Comparison of ENCODE assay signal across 9 cellular contexts in the genomic region with DNA sequence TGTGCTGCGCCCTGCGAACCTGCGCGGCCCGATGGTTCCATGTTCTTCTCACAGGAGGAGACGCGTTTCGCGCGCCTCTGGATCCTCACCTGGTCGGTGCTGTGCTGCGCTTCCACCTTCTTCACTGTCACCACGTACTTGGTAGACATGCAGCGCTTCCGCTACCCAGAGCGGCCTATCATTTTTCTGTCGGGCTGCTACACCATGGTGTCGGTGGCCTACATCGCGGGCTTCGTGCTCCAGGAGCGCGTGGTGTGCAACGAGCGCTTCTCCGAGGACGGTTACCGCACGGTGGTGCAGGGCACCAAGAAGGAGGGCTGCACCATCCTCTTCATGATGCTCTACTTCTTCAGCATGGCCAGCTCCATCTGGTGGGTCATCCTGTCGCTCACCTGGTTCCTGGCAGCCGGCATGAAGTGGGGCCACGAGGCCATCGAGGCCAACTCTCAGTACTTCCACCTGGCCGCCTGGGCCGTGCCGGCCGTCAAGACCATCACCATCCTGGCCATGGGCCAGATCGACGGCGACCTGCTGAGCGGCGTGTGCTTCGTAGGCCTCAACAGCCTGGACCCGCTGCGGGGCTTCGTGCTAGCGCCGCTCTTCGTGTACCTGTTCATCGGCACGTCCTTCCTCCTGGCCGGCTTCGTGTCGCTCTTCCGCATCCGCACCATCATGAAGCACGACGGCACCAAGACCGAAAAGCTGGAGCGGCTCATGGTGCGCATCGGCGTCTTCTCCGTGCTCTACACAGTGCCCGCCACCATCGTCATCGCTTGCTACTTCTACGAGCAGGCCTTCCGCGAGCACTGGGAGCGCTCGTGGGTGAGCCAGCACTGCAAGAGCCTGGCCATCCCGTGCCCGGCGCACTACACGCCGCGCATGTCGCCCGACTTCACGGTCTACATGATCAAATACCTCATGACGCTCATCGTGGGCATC. TPM values are rescaled to one million over a fixed set of nuclear protein-coding genes. Genes with fewer than 3 reads are reported as not detected.
A peak's percentile ranks its signal among the peaks of the same experiment; 100 is the strongest.
DNase-seq lines count a peak whose midpoint lies in the region; ATAC-seq, FAIRE-seq and TF ChIP-seq lines count a peak whose summit lies in the region.
"Had no signal": no experiment of that assay in that cellular context is flagged by ENCODE, and none has a peak within 500 bp of the region (broad histone marks: within the 10 kb centered on the region; RNA-seq: fewer than 3 reads in every experiment).

No MANE protein-coding gene starts in this region.

- H2AFZ ChIP-seq in K562 (ENCODE audit: low read depth, low read length), result no peak overlapping the region

- H3K9ac ChIP-seq in K562 (ENCODE audit: insufficient read depth in 1 of 2, low read depth in 2 of 2, low read length in 2 of 2), result no peak overlapping the region

- H3K9me3 ChIP-seq in K562 (replicated peaks; ENCODE audit: control insufficient read depth, insufficient read depth, low read depth, low read length) (no peaks in the 10 kb centered on the region), upper lobe of left lung (no peaks in the 10 kb centered on the region), WERI-Rb-1 (ENCODE audit: severe bottlenecking) (no peaks in the 10 kb centered on the region)

- POLR2A ChIA-PET in K562 (lab: Yijun Ruan, JAX), result no interaction called here

- H3K27ac Mint-ChIP-seq in activated naive CD4-positive, alpha-beta T cell treated with anti-CD3 and anti-CD28 coated beads for 36 hours, result peak overlapping the region; percentile 50
- H3K27ac Mint-ChIP-seq in mesothelial cell of epicardium, result peak overlapping the region; percentile 95

- H3K4me1 Mint-ChIP-seq in activated naive CD4-positive, alpha-beta T cell treated with anti-CD3 and anti-CD28 coated beads for 36 hours (ENCODE audit: low read depth), result peaks cover 19% of the 10 kb centered on the region
- peaks cover 67% of the 10 kb centered on the region for H3K4me1 Mint-ChIP-seq in mesothelial cell of epicardium

- H3K4me1 ChIP-seq in K562 (replicated peaks in 1 of 2; ENCODE audit: control insufficient read depth in 2 of 2, insufficient read depth in 2 of 2, low read length in 2 of 2) (peaks cover 22 to 29% of the 10 kb centered on the region in 2 experiments; a peak in 4 of 5 replicates), upper lobe of left lung (peaks cover 23 to 44% (median 27%) of the 10 kb centered on the region in 4 donors)

- no peaks in the 10 kb centered on the region for H4K20me1 ChIP-seq in K562 (replicated peaks; ENCODE audit: control insufficient read depth, insufficient read depth, low read length)

- H3K27me3 Mint-ChIP-seq in activated naive CD4-positive, alpha-beta T cell treated with anti-CD3 and anti-CD28 coated beads for 36 hours (ENCODE audit: low read depth), result peaks cover 72% of the 10 kb centered on the region
- H3K27me3 Mint-ChIP-seq in mesothelial cell of epicardium (ENCODE audit: low read depth), result no peaks in the 10 kb centered on the region

- TF ChIP-seq EP300 in K562 (IDR thresholded peaks at IDR 0.05; ENCODE audit: low read length), result no peak
- TF ChIP-seq EP300 in upper lobe of left lung (IDR thresholded peaks at IDR 0.05), result no peak

- peak overlapping the region; percentile 63 for H3K4me3 Mint-ChIP-seq in activated naive CD4-positive, alpha-beta T cell treated with anti-CD3 and anti-CD28 coated beads for 36 hours
- peak overlapping the region; percentile 85 for H3K4me3 Mint-ChIP-seq in mesothelial cell of epicardium

- no TSS peak for BruUV-seq in K562 (replicated peaks; lab: Mats Ljungman, UMichigan)

- no peak overlapping the region for H3K4me2 ChIP-seq in K562 (ENCODE audit: insufficient read depth, low read length)

- in situ Hi-C loops in K562 (cut with MboI), result no loop called here
- in situ Hi-C loops in ACHN (cut with HindIII; ENCODE audit: low pct_ligation_motif_present, low pct_unique_long_range_greater_than_20kb, low sequenced_read_pairs), result no loop called here

- H3K36me3 ChIP-seq in K562 (ENCODE audit: control insufficient read depth, insufficient read depth, low read length) (no peaks in the 10 kb centered on the region), upper lobe of left lung (no peaks in the 10 kb centered on the region), WERI-Rb-1 (peaks cover 3% of the 10 kb centered on the region; the same call in 1 of the 2 replicates)

- FAIRE-seq in K562 (lab: Jason Lieb, UNC), result no peak

- CTCF ChIA-PET in activated naive CD4-positive, alpha-beta T cell treated with anti-CD3 and anti-CD28 coated beads for 36 hours (lab: Charles Lee), result no interaction called here
- CTCF ChIA-PET in K562 (lab: Yijun Ruan, JAX; ENCODE audit: low intra/inter-chr PET ratio), result no interaction called here

- WGBS in K562 (ENCODE audit: insufficient coverage, low coverage, missing lambda C conversion rate), result 97% methylated on average over 78 of the region's 83 CpGs
- 36 to 48% methylated on average over 36 to 81 of the region's 83 CpGs for WGBS in upper lobe of left lung, 2 donors

- H3K36me3 Mint-ChIP-seq in activated naive CD4-positive, alpha-beta T cell treated with anti-CD3 and anti-CD28 coated beads for 36 hours (ENCODE audit: low read depth), result no peaks in the 10 kb centered on the region
- H3K36me3 Mint-ChIP-seq in mesothelial cell of epicardium, result peaks cover 5% of the 10 kb centered on the region

- TF ChIP-seq CTCF in K562 (IDR thresholded peaks at IDR 0.05 in 2 of 3, conservative IDR thresholded peaks at IDR 0.05 in 1 of 3; ENCODE audit: insufficient read depth in 2 of 3, low read depth in 1 of 3, low read length in 3 of 3) (no peak), mesothelial cell of epicardium (IDR thresholded peaks at IDR 0.05; ENCODE audit: unreplicated experiment) (no peak), upper lobe of left lung (IDR thresholded peaks at IDR 0.05) (no peak), omental fat pad (IDR thresholded peaks at IDR 0.05) (no peak), WERI-Rb-1 (IDR thresholded peaks at IDR 0.05; ENCODE audit: low read depth, low read length) (no peak)

- H3K27me3 ChIP-seq in K562 (ENCODE audit: control insufficient read depth in 2 of 2, insufficient read depth in 2 of 2, low read length in 2 of 2) (no peaks in the 10 kb centered on the region), upper lobe of left lung (peaks cover 0 to 21% (median 8%) of the 10 kb centered on the region in 4 donors), WERI-Rb-1 (ENCODE audit: insufficient read depth, low read depth, severe bottlenecking) (no peaks in the 10 kb centered on the region)

- no peak for TF ChIP-seq RAD21 in K562 (CRISPR knock-in tag; conservative IDR thresholded peaks at IDR 0.05 in 1 of 2, IDR thresholded peaks at IDR 0.05 in 1 of 2)

- H3K4me3 ChIP-seq in K562 (no peak overlapping the region), upper lobe of left lung (peak overlapping the region in 3 of 4 donors; percentile 68 to 80 (median 72)), WERI-Rb-1 (ENCODE audit: low read depth, low read length) (no peak overlapping the region)

- no peak for ATAC-seq in K562
- ATAC-seq in upper lobe of left lung (ENCODE audit: low FRiP score in 2 of 2), result no peak
- ATAC-seq in omental fat pad (ENCODE audit: low FRiP score), result no peak

- H3K9me3 Mint-ChIP-seq in activated naive CD4-positive, alpha-beta T cell treated with anti-CD3 and anti-CD28 coated beads for 36 hours, result peaks cover 2% of the 10 kb centered on the region
- no peaks in the 10 kb centered on the region for H3K9me3 Mint-ChIP-seq in mesothelial cell of epicardium

- H3K27ac ChIP-seq in K562 (ENCODE audit: extremely low read depth, low read depth, low read length) (no peak overlapping the region), upper lobe of left lung (peak overlapping the region in 1 of 4 donors; percentile 87), WERI-Rb-1 (no peak overlapping the region)

- no peaks in the 10 kb centered on the region for H3K9me1 ChIP-seq in K562 (ENCODE audit: control insufficient read depth, insufficient read depth, low read length)

- TF ChIP-seq POLR2A in K562 (conservative IDR thresholded peaks at IDR 0.05), result no peak
- no peak for TF ChIP-seq POLR2A in upper lobe of left lung (IDR thresholded peaks at IDR 0.05)

- intact Hi-C loops in activated naive CD4-positive, alpha-beta T cell treated with anti-CD3 and anti-CD28 coated beads for 36 hours (cut with micrococcal nuclease), result no loop called here
- intact Hi-C loops in K562 (cut with micrococcal nuclease), result no loop called here

- H3K79me2 ChIP-seq in K562 (ENCODE audit: control insufficient read depth, insufficient read depth, low read length), result no peaks in the 10 kb centered on the region

- DNase-seq in activated naive CD4-positive, alpha-beta T cell treated with anti-CD3 and anti-CD28 coated beads for 36 hours, result no peak
- DNase-seq in activated naive CD4-positive, alpha-beta T cell (lab: John Stamatoyannopoulos, UW), result no peak
- DNase-seq in K562 (ENCODE audit: extremely low read depth in 1 of 4, low spot score in 3 of 4) (no peak), mesothelial cell of epicardium (ENCODE audit: low spot score in 2 of 2, unreplicated experiment in 2 of 2) (no peak), upper lobe of left lung (peak in 1 of 2 donors; percentile 81), ACHN (no peak), omental fat pad (ENCODE audit: low spot score) (no peak), WERI-Rb-1 (no peak)
- DNase-seq: NCI-H1930 had no signal

RNA-seq across cellular contexts. Expression of a gene that starts 1.3 kb away (rescaled TPM):
- total RNA-seq in activated naive CD4-positive, alpha-beta T cell treated with anti-CD3 and anti-CD28 coated beads for 36 hours, result not detected
- 1.3 and 4.1 TPM in 2 replicates for total RNA-seq in K562 (2011; cell fraction: chromatin; rRNA removed; ENCODE audit: low replicate concordance)
- 7.2 and 8.2 TPM in 2 replicates for total RNA-seq in K562 (2011; cell fraction: nucleolus; rRNA removed)
- 2.8 and 3.5 TPM in 2 replicates for total RNA-seq in K562 (2011; cell fraction: nucleoplasm; rRNA removed)
- total RNA-seq in K562 (2014; rRNA removed) (1.1 and 1.2 TPM in 2 replicates), K562 (2014; rRNA removed; fragmentation: Illumina TruSeq; extraction: Trizol) (0.10 and 0.11 TPM in 2 replicates), K562 (2015; rRNA removed; fragmentation: Illumina TruSeq; extraction: Trizol) (0.68 and 1.1 TPM in 2 replicates), K562 (2021) (3.5 and 3.7 TPM in 2 replicates), mesothelial cell of epicardium (82.1 to 88.3 TPM (median 84.4 TPM) in 3 replicates), upper lobe of left lung (10 to 100 TPM in 2 of 6 donors, 1 to 10 TPM in 4; 4.2 to 12.9 (median 7.5) TPM), omental fat pad (1 to 10 TPM in 3 of 4 donors, under 1 TPM in 1; 0.74 to 2.4 (median 2.0) TPM)
- polyA plus RNA-seq in K562 (2011; rRNA removed) (1.8 and 3.1 TPM in 2 replicates), K562 (2014; fragmentation: Illumina TruSeq; extraction: Trizol) (0.31 and 1.5 TPM in 2 replicates), K562 (2014; fragmentation: Nextera tagmentation; extraction: Ambion mirVana) (under 1 TPM in 1 of 2 experiments, not detected in 1; 0.03 TPM), K562 (2014; rRNA removed) (2.1 and 4.5 TPM in 2 replicates)
- polyA plus RNA-seq in K562 (2011; cell fraction: cytosol; rRNA removed), result 6.1 and 11.5 TPM in 2 replicates
- polyA plus RNA-seq in K562 (2011; cell fraction: nucleus; rRNA removed), result 4.8 and 5.5 TPM in 2 replicates
- 2.8 and 5.2 TPM in 2 replicates for polyA plus RNA-seq in K562 (2012)
- 1.1 and 2.1 TPM in 2 replicates for polyA minus RNA-seq in K562 (2011; rRNA and poly(A)+ RNA removed)
- polyA minus RNA-seq in K562 (2011; cell fraction: cytosol; rRNA and poly(A)+ RNA removed), result 4.9 and 6.1 TPM in 2 replicates
- 2.3 and 3.8 TPM in 2 replicates for polyA minus RNA-seq in K562 (2011; cell fraction: nucleus; rRNA and poly(A)+ RNA removed)

RNA-seq across cellular contexts. Expression of a gene that starts 55.4 kb away (rescaled TPM):
- total RNA-seq in activated naive CD4-positive, alpha-beta T cell treated with anti-CD3 and anti-CD28 coated beads for 36 hours, result 10 to 100 TPM; 31.5 to 31.7 TPM
- 35.5 and 88.3 TPM in 2 replicates for total RNA-seq in K562 (2011; cell fraction: chromatin; rRNA removed; ENCODE audit: low replicate concordance)
- total RNA-seq in K562 (2011; cell fraction: nucleolus; rRNA removed), result 15.8 and 25.9 TPM in 2 replicates
- 46.9 and 79.0 TPM in 2 replicates for total RNA-seq in K562 (2011; cell fraction: nucleoplasm; rRNA removed)
- 11.6 and 12.5 TPM in 2 replicates for total RNA-seq in K562 (2014; rRNA removed)
- 12.7 and 16.6 TPM in 2 replicates for total RNA-seq in K562 (2014; rRNA removed; fragmentation: Illumina TruSeq; extraction: Trizol)
- total RNA-seq in K562 (2015; rRNA removed; fragmentation: Illumina TruSeq; extraction: Trizol), result 12.9 and 14.1 TPM in 2 replicates
- total RNA-seq in K562 (2021), result 25.6 and 29.6 TPM in 2 replicates
- 10.6 and 17.3 TPM in 2 replicates for polyA plus RNA-seq in K562 (2011; rRNA removed)
- 7.8 and 9.3 TPM in 2 replicates for polyA plus RNA-seq in K562 (2011; cell fraction: cytosol; rRNA removed)
- 17.6 and 18.6 TPM in 2 replicates for polyA plus RNA-seq in K562 (2011; cell fraction: nucleus; rRNA removed)
- polyA plus RNA-seq in K562 (2012), result 14.7 and 15.0 TPM in 2 replicates
- polyA plus RNA-seq in K562 (2014; fragmentation: Illumina TruSeq; extraction: Trizol), result 22.2 and 24.8 TPM in 2 replicates
- polyA plus RNA-seq in K562 (2014; fragmentation: Nextera tagmentation; extraction: Ambion mirVana), result 10 to 100 TPM; 12.0 to 13.2 TPM
- polyA plus RNA-seq in K562 (2014; rRNA removed), result 14.5 and 15.6 TPM in 2 replicates
- 29.9 and 35.0 TPM in 2 replicates for polyA minus RNA-seq in K562 (2011; rRNA and poly(A)+ RNA removed)
- 12.0 and 17.7 TPM in 2 replicates for polyA minus RNA-seq in K562 (2011; cell fraction: cytosol; rRNA and poly(A)+ RNA removed)
- polyA minus RNA-seq in K562 (2011; cell fraction: nucleus; rRNA and poly(A)+ RNA removed), result 11.8 and 15.6 TPM in 2 replicates
- total RNA-seq in mesothelial cell of epicardium, result 75.6 to 77.1 TPM (median 76.3 TPM) in 3 replicates
- 10 to 100 TPM; 27.2 to 74.5 (median 44.1) TPM for total RNA-seq in upper lobe of left lung
- total RNA-seq in omental fat pad, result 10 to 100 TPM; 25.7 to 58.5 (median 34.6) TPM

Comparison
In these comparisons a context has a peak if more than half of its experiments do, and no peak if none do; other contexts are left out.
1. H3K4me3 ChIP-seq: peak in upper lobe of left lung (3 of 4); none in K562 (single experiment) and WERI-Rb-1 (single experiment).